In the genomic region with DNA sequence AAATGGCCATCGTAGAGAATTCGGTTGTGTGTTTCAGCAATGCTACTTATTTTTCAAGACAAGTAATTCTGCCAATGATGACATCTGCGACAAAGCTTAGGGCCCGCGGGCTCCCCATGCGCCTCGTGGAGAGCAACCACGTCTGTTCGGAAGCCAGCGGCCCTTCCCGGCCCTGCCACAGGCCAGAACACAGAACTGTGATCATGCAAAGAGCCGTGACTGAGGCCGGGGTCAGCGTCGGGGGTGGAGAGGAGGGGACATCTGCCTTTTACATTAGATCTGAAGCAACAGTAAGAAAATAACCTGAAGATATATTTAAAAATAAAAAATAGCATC, we compare ENCODE assay signal across 13 cellular contexts.
DNase-seq lines count a peak whose midpoint lies in the region; ATAC-seq and TF ChIP-seq lines count a peak whose summit lies in the region.
"Had no signal": no experiment of that assay in that cellular context is flagged by ENCODE, and none has a peak within 500 bp of the region (broad histone marks: within the 10 kb centered on the region; RNA-seq: fewer than 3 reads in every experiment).

No MANE protein-coding gene starts in this region.

- in situ Hi-C loops in gastrocnemius medialis (cut with MboI; ENCODE audit: low sequenced_read_pairs in 4 of 4): loop anchor here in 2 of 4 donors (10.0 to 25.0 kb wide), 2 partner anchors 648 to 1060 kb away; partner anchors contain the start of gene RAB4A (in 1 of the 2)
- in situ Hi-C loops in transverse colon (cut with MboI; ENCODE audit: low pct_ligation_motif_present in 1 of 4, low pct_unique_long_range_greater_than_20kb in 1 of 4, low sequenced_read_pairs in 3 of 4): loop anchor here in 2 of 4 donors (25.0 kb wide), 1 partner anchor 1060 kb away; the partner anchor contains the start of gene RAB4A (in 2 of the 2)

- TF ChIP-seq EP300 in transverse colon (IDR thresholded peaks at IDR 0.05; ENCODE audit: low read depth): no peak

- no peak overlapping the region for H3K27ac Mint-ChIP-seq in CD4-positive, alpha-beta memory T cell
- H3K27ac Mint-ChIP-seq: B cell; CD8-positive, alpha-beta T cell had no signal

- no peak overlapping the region for H3K4me3 Mint-ChIP-seq in CD4-positive, alpha-beta memory T cell
- H3K4me3 Mint-ChIP-seq: B cell; CD8-positive, alpha-beta T cell had no signal

- no peak for TF ChIP-seq POLR2A in gastrocnemius medialis (IDR thresholded peaks at IDR 0.05)
- no peak for TF ChIP-seq POLR2A in transverse colon (IDR thresholded peaks at IDR 0.05)

- H3K4me1 ChIP-seq in SJCRH30: peaks cover 24% of the 10 kb centered on the region
- peaks cover 0 to 24% of the 10 kb centered on the region in 2 donors for H3K4me1 ChIP-seq in right atrium auricular region
- peaks cover 25% of the 10 kb centered on the region in 2 donors for H3K4me1 ChIP-seq in gastrocnemius medialis
- no peaks in the 10 kb centered on the region for H3K4me1 ChIP-seq in CD4-positive, alpha-beta memory T cell (ENCODE audit: insufficient read depth, low read length)
- H3K4me1 ChIP-seq in transverse colon: peaks cover 0 to 3% (median 0%) of the 10 kb centered on the region in 4 donors
- H3K4me1 ChIP-seq: HAP-1 had no signal

- POLR2A ChIA-PET in CD4-positive, alpha-beta memory T cell (lab: Charles Lee; ENCODE audit: partially characterized antibody): no interaction called here

- ATAC-seq in gastrocnemius medialis: no peak
- ATAC-seq: CD8-positive, alpha-beta T cell had no signal

- H3K27me3 ChIP-seq in SJCRH30 (no peaks in the 10 kb centered on the region), dorsolateral prefrontal cortex (no peaks in the 10 kb centered on the region), right atrium auricular region (no peaks in the 10 kb centered on the region), gastrocnemius medialis (no peaks in the 10 kb centered on the region), transverse colon (no peaks in the 10 kb centered on the region)
- H3K27me3 ChIP-seq in CD4-positive, alpha-beta memory T cell (ENCODE audit: insufficient read depth, low read length): no peaks in the 10 kb centered on the region

- H3K36me3 Mint-ChIP-seq in CD4-positive, alpha-beta memory T cell: no peaks in the 10 kb centered on the region
- H3K36me3 Mint-ChIP-seq: CD8-positive, alpha-beta T cell had no signal

- no peak for DNase-seq in SJCRH30
- peak in 1 of 10 donors; percentile 42 for DNase-seq in dorsolateral prefrontal cortex
- DNase-seq in right atrium auricular region (ENCODE audit: low spot score): no peak
- no peak for DNase-seq in gastrocnemius medialis
- DNase-seq in NCI-H2227 treated with DMSO at 0.1 percent for 48 hours (lab: John Stamatoyannopoulos, UW): no peak
- DNase-seq in CD4-positive, alpha-beta memory T cell: no peak
- no peak for DNase-seq in transverse colon
- DNase-seq: CD8-positive, alpha-beta T cell; COR-L47; DMS53; GF-D8 had no signal

- H3K4me3 ChIP-seq in SJCRH30: no peak overlapping the region
- no peak overlapping the region for H3K4me3 ChIP-seq in dorsolateral prefrontal cortex
- H3K4me3 ChIP-seq in right atrium auricular region: no peak overlapping the region
- no peak overlapping the region for H3K4me3 ChIP-seq in gastrocnemius medialis
- H3K4me3 ChIP-seq in CD4-positive, alpha-beta memory T cell (ENCODE audit: low read length in 2 of 2): no peak overlapping the region
- H3K4me3 ChIP-seq in transverse colon: no peak overlapping the region
- H3K4me3 ChIP-seq: HAP-1 had no signal

- CTCF ChIA-PET in CD4-positive, alpha-beta memory T cell (lab: Charles Lee; ENCODE audit: partially characterized antibody): no interaction called here

- H3K9me3 ChIP-seq in SJCRH30 (replicated peaks) (no peaks in the 10 kb centered on the region), right atrium auricular region (no peaks in the 10 kb centered on the region), gastrocnemius medialis (no peaks in the 10 kb centered on the region), transverse colon (no peaks in the 10 kb centered on the region)
- H3K9me3 ChIP-seq in CD4-positive, alpha-beta memory T cell (ENCODE audit: control insufficient read depth in 1 of 2, low read length in 2 of 2): no peaks in the 10 kb centered on the region
- H3K9me3 ChIP-seq: HAP-1 had no signal

- no peaks in the 10 kb centered on the region for H3K4me1 Mint-ChIP-seq in CD4-positive, alpha-beta memory T cell
- H3K4me1 Mint-ChIP-seq: B cell had no signal

- H3K27me3 Mint-ChIP-seq in CD4-positive, alpha-beta memory T cell: peaks cover 1 to 2% of the 10 kb centered on the region in 2 donors

- TF ChIP-seq CTCF in dorsolateral prefrontal cortex (IDR thresholded peaks at IDR 0.05 in 54 of 56, conservative IDR thresholded peaks at IDR 0.05 in 2 of 56; ENCODE audit: low read depth in 1 of 56, partially characterized antibody in 56 of 56) (no peak), right atrium auricular region (IDR thresholded peaks at IDR 0.05) (no peak), gastrocnemius medialis (IDR thresholded peaks at IDR 0.05 in 4 of 5, conservative IDR thresholded peaks at IDR 0.05 in 1 of 5) (no peak), transverse colon (IDR thresholded peaks at IDR 0.05) (no peak)

- H3K36me3 ChIP-seq in SJCRH30 (peaks cover 17% of the 10 kb centered on the region), right atrium auricular region (no peaks in the 10 kb centered on the region), gastrocnemius medialis (no peaks in the 10 kb centered on the region), transverse colon (no peaks in the 10 kb centered on the region)
- H3K36me3 ChIP-seq in CD4-positive, alpha-beta memory T cell (ENCODE audit: insufficient read depth, low read length): no peaks in the 10 kb centered on the region
- H3K36me3 ChIP-seq: HAP-1 had no signal

- intact Hi-C loops in dorsolateral prefrontal cortex (cut with DNase I) (loop anchor here in 1 of 2 donors (2.0 kb wide), 1 partner anchor 46 kb away; no protein-coding TSS in a partner anchor), gastrocnemius medialis (cut with DNase I; ENCODE audit: low total_unique reads) (no loop called here), transverse colon (cut with DNase I; ENCODE audit: low total_unique reads) (no loop called here)
- intact Hi-C loops in CD4-positive, alpha-beta memory T cell (cut with micrococcal nuclease): no loop called here

- H3K27ac ChIP-seq in SJCRH30 (peak overlapping the region; percentile 71), dorsolateral prefrontal cortex (peak overlapping the region in 47 of 59 donors; percentile 1 to 77 (median 44)), right atrium auricular region (peak overlapping the region; percentile 73 to 77), gastrocnemius medialis (peak overlapping the region; percentile 65 to 78 (median 72)), transverse colon (no peak overlapping the region)
- H3K27ac ChIP-seq in CD4-positive, alpha-beta memory T cell (ENCODE audit: low read depth, low read length): no peak overlapping the region

- H3K9me3 Mint-ChIP-seq in CD4-positive, alpha-beta memory T cell: no peaks in the 10 kb centered on the region
- H3K9me3 Mint-ChIP-seq: CD8-positive, alpha-beta T cell had no signal

- 88 to 91% methylated on average over 6 to 15 of the region's 15 CpGs for WGBS in transverse colon (ENCODE audit: low coverage in 1 of 2), 2 donors

Comparison
In these comparisons a context has a peak if more than half of its experiments do, and no peak if none do; other contexts are left out.
1. H3K27ac ChIP-seq: peak in SJCRH30 (single experiment), dorsolateral prefrontal cortex (47 of 59), right atrium auricular region (2 of 2) and gastrocnemius medialis (4 of 4); none in CD4-positive, alpha-beta memory T cell (single experiment) and transverse colon (0 of 4).